ENCODE assay signal across 13 cellular contexts in the genomic region with DNA sequence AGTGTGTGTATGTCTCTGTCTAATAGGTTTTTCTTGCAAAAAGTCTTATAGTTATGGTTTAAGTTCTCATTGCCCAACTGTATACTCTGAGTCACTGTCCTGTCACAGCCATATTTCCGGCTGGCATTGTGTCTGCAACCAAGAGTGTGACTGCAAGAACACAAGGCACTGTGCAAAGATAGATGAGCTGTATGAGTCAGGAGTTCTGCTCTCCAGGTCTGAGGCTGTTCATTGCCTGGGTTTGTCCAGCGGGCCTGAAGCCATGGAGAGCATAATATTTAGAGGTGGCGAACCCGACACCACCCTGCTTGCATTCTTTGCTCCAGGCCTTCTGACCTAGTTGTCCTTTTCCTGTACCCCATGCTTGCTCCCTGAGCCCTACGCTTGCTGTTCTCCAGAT. TPM values are rescaled to one million over a fixed set of nuclear protein-coding genes. Genes with fewer than 3 reads are reported as not detected.
DNase-seq lines count a peak whose midpoint lies in the region; ATAC-seq and TF ChIP-seq lines count a peak whose summit lies in the region.
"Had no signal": no experiment of that assay in that cellular context is flagged by ENCODE, and none has a peak within 500 bp of the region (broad histone marks: within the 10 kb centered on the region; RNA-seq: fewer than 3 reads in every experiment).

No MANE protein-coding gene starts in this region.

- H3K9ac ChIP-seq in SK-N-SH = peak overlapping the region; percentile 58; the same call in 1 of the 2 replicates
- H3K9ac ChIP-seq: parathyroid adenoma had no signal

- TF ChIP-seq CTCF in SK-N-SH (IDR thresholded peaks at IDR 0.05) (no peak), fibroblast of the aortic adventitia (IDR thresholded peaks at IDR 0.05; ENCODE audit: insufficient read depth, low read length) (no peak), upper lobe of right lung (IDR thresholded peaks at IDR 0.05) (no peak)

- TF ChIP-seq RAD21 in SK-N-SH (IDR thresholded peaks at IDR 0.05; ENCODE audit: low read length) = no peak

- no peak for DNase-seq in activated naive CD4-positive, alpha-beta T cell treated with anti-CD3 and anti-CD28 coated beads, Interleukin-2, amount 10 ng/mL, durations not matched to agents 7 days and 5 days
- no peak for DNase-seq in SK-N-SH
- DNase-seq in fibroblast of the aortic adventitia (ENCODE audit: low read depth) = peak; percentile 83
- no peak for DNase-seq in upper lobe of right lung
- no peak for DNase-seq in NCI-H146 treated with DMSO at 0.1 percent for 48 hours (lab: John Stamatoyannopoulos, UW; ENCODE audit: unreplicated experiment)
- DNase-seq: activated T-cell treated with anti-CD3 and anti-CD28 coated beads for 4 hours, stomach had no signal

- no peaks in the 10 kb centered on the region for H3K79me2 ChIP-seq in SK-N-SH (ENCODE audit: insufficient read depth)
- H3K79me2 ChIP-seq: parathyroid adenoma had no signal

- H3K4me1 ChIP-seq in SK-N-SH (ENCODE audit: control insufficient read depth in 1 of 2, insufficient read depth in 2 of 2, low read depth in 1 of 2, low read length in 1 of 2) (peaks cover 16 to 25% of the 10 kb centered on the region in 2 experiments), upper lobe of right lung (no peaks in the 10 kb centered on the region)
- H3K4me1 ChIP-seq: gastroesophageal sphincter, parathyroid adenoma, stomach had no signal

- H3K27ac Mint-ChIP-seq in activated naive CD4-positive, alpha-beta T cell treated with anti-CD3 and anti-CD28 coated beads, Interleukin-2, amount 50 U/mL, for 24 hours = peak overlapping the region; percentile 46
- H3K27ac Mint-ChIP-seq in activated naive CD4-positive, alpha-beta T cell treated with anti-CD3 and anti-CD28 coated beads, Interleukin-2, amount 10 ng/mL, durations not matched to agents 7 days and 5 days = no peak overlapping the region
- H3K27ac Mint-ChIP-seq: B cell had no signal

- intact Hi-C loops in upper lobe of right lung (cut with DNase I) = no loop called here

- H3K27ac ChIP-seq in SK-N-SH (ENCODE audit: low read depth in 2 of 2, low read length in 1 of 2) = peak overlapping the region; percentile 61 to 87; a peak in 3 of 4 replicates
- H3K27ac ChIP-seq in upper lobe of right lung = no peak overlapping the region
- H3K27ac ChIP-seq: gastroesophageal sphincter, parathyroid adenoma, stomach had no signal

- no peaks in the 10 kb centered on the region for H3K36me3 ChIP-seq in SK-N-SH (replicated peaks in 1 of 2; ENCODE audit: control insufficient read depth in 1 of 2, insufficient read depth in 2 of 2, low read length in 1 of 2)
- H3K36me3 ChIP-seq in upper lobe of right lung = no peaks in the 10 kb centered on the region
- H3K36me3 ChIP-seq: gastroesophageal sphincter, stomach had no signal

- H3K4me1 Mint-ChIP-seq in activated naive CD4-positive, alpha-beta T cell treated with anti-CD3 and anti-CD28 coated beads, Interleukin-2, amount 50 U/mL, for 24 hours = no peaks in the 10 kb centered on the region
- no peaks in the 10 kb centered on the region for H3K4me1 Mint-ChIP-seq in activated naive CD4-positive, alpha-beta T cell treated with anti-CD3 and anti-CD28 coated beads, Interleukin-2, amount 10 ng/mL, durations not matched to agents 7 days and 5 days
- H3K4me1 Mint-ChIP-seq: B cell had no signal

- ATAC-seq in upper lobe of right lung (peak; percentile 93), GM18498 (IDR thresholded peaks at IDR 0.05; ENCODE audit: unreplicated experiment) (no peak), GM19035 (IDR thresholded peaks at IDR 0.05; ENCODE audit: unreplicated experiment) (no peak)
- ATAC-seq: gastroesophageal sphincter had no signal

- peak overlapping the region; percentile 35 for H3K4me2 ChIP-seq in SK-N-SH

- H3K4me3 ChIP-seq in SK-N-SH (ENCODE audit: low read depth in 2 of 2, low read length in 1 of 2) (no peak overlapping the region), fibroblast of the aortic adventitia (ENCODE audit: low read depth, low read length) (no peak overlapping the region), upper lobe of right lung (no peak overlapping the region)
- H3K4me3 ChIP-seq: gastroesophageal sphincter, stomach had no signal

- H3K4me3 Mint-ChIP-seq in activated naive CD4-positive, alpha-beta T cell treated with anti-CD3 and anti-CD28 coated beads, Interleukin-2, amount 50 U/mL, for 24 hours = no peak overlapping the region
- H3K4me3 Mint-ChIP-seq in activated naive CD4-positive, alpha-beta T cell treated with anti-CD3 and anti-CD28 coated beads, Interleukin-2, amount 10 ng/mL, durations not matched to agents 7 days and 5 days = no peak overlapping the region
- H3K4me3 Mint-ChIP-seq: B cell had no signal

- no peaks in the 10 kb centered on the region for H3K9me3 ChIP-seq in SK-N-SH
- no peaks in the 10 kb centered on the region for H3K9me3 ChIP-seq in upper lobe of right lung
- H3K9me3 ChIP-seq: gastroesophageal sphincter, stomach had no signal

- no peaks in the 10 kb centered on the region for H4K20me1 ChIP-seq in SK-N-SH (ENCODE audit: insufficient read depth)

- H3K27me3 ChIP-seq in SK-N-SH (ENCODE audit: insufficient read depth) = no peaks in the 10 kb centered on the region
- H3K27me3 ChIP-seq in upper lobe of right lung = no peaks in the 10 kb centered on the region
- H3K27me3 ChIP-seq: gastroesophageal sphincter, stomach had no signal

- no peaks in the 10 kb centered on the region for H3K9me2 ChIP-seq in SK-N-SH

- peak overlapping the region; percentile 76; the same call in 1 of the 2 replicates for H2AFZ ChIP-seq in SK-N-SH (ENCODE audit: low read depth)
- H2AFZ ChIP-seq: parathyroid adenoma had no signal

- TF ChIP-seq EP300 in SK-N-SH (IDR thresholded peaks at IDR 0.05; ENCODE audit: borderline replicate concordance in 1 of 2, low read depth in 1 of 2, low read length in 1 of 2) = peak in 1 of 2 experiments; percentile 77; a peak in 1 of 4 replicates

- H3F3A ChIP-seq in SK-N-SH (replicated peaks; ENCODE audit: insufficient read depth) = peaks cover 17% of the 10 kb centered on the region

- CTCF ChIA-PET in activated naive CD4-positive, alpha-beta T cell treated with anti-CD3 and anti-CD28 coated beads, Interleukin-2, amount 10 ng/mL, durations not matched to agents 7 days and 5 days (lab: Charles Lee) = no interaction called here
- CTCF ChIA-PET in SK-N-SH (lab: Yijun Ruan, JAX) = interaction anchor here (1.0 to 1.1 kb wide), 3 partner anchors 51 to 357 kb away, joined by 3 to 4 read pairs (median 4); no protein-coding TSS in a partner anchor

- no peaks in the 10 kb centered on the region for H3K36me3 Mint-ChIP-seq in activated naive CD4-positive, alpha-beta T cell treated with anti-CD3 and anti-CD28 coated beads, Interleukin-2, amount 50 U/mL, for 24 hours
- no peaks in the 10 kb centered on the region for H3K36me3 Mint-ChIP-seq in activated naive CD4-positive, alpha-beta T cell treated with anti-CD3 and anti-CD28 coated beads, Interleukin-2, amount 10 ng/mL, durations not matched to agents 7 days and 5 days

- no peaks in the 10 kb centered on the region for H3K27me3 Mint-ChIP-seq in activated naive CD4-positive, alpha-beta T cell treated with anti-CD3 and anti-CD28 coated beads, Interleukin-2, amount 50 U/mL, for 24 hours
- H3K27me3 Mint-ChIP-seq in activated naive CD4-positive, alpha-beta T cell treated with anti-CD3 and anti-CD28 coated beads, Interleukin-2, amount 10 ng/mL, durations not matched to agents 7 days and 5 days = peaks cover 13% of the 10 kb centered on the region
- H3K27me3 Mint-ChIP-seq: B cell had no signal

- 26% methylated on average over 5 of the region's 5 CpGs for WGBS in SK-N-SH (ENCODE audit: low lambda C conversion rate)

- H3K9me3 Mint-ChIP-seq in activated naive CD4-positive, alpha-beta T cell treated with anti-CD3 and anti-CD28 coated beads, Interleukin-2, amount 50 U/mL, for 24 hours = no peaks in the 10 kb centered on the region
- no peaks in the 10 kb centered on the region for H3K9me3 Mint-ChIP-seq in activated naive CD4-positive, alpha-beta T cell treated with anti-CD3 and anti-CD28 coated beads, Interleukin-2, amount 10 ng/mL, durations not matched to agents 7 days and 5 days

- POLR2A ChIA-PET in SK-N-SH (lab: Yijun Ruan, JAX) = interaction anchor here (0.6 kb wide), 1 partner anchor 20 kb away, joined by 4 read pairs; no protein-coding TSS in a partner anchor

TF ChIP-seq in SK-N-SH, 30 proteins besides CTCF, POLR2A, EP300 and RAD21 (continues in another document):
- TF ChIP-seq, protein P1, sequence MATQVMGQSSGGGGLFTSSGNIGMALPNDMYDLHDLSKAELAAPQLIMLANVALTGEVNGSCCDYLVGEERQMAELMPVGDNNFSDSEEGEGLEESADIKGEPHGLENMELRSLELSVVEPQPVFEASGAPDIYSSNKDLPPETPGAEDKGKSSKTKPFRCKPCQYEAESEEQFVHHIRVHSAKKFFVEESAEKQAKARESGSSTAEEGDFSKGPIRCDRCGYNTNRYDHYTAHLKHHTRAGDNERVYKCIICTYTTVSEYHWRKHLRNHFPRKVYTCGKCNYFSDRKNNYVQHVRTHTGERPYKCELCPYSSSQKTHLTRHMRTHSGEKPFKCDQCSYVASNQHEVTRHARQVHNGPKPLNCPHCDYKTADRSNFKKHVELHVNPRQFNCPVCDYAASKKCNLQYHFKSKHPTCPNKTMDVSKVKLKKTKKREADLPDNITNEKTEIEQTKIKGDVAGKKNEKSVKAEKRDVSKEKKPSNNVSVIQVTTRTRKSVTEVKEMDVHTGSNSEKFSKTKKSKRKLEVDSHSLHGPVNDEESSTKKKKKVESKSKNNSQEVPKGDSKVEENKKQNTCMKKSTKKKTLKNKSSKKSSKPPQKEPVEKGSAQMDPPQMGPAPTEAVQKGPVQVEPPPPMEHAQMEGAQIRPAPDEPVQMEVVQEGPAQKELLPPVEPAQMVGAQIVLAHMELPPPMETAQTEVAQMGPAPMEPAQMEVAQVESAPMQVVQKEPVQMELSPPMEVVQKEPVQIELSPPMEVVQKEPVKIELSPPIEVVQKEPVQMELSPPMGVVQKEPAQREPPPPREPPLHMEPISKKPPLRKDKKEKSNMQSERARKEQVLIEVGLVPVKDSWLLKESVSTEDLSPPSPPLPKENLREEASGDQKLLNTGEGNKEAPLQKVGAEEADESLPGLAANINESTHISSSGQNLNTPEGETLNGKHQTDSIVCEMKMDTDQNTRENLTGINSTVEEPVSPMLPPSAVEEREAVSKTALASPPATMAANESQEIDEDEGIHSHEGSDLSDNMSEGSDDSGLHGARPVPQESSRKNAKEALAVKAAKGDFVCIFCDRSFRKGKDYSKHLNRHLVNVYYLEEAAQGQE (IDR thresholded peaks at IDR 0.05; ENCODE audit: low read depth, low read length) = no peak
- TF ChIP-seq JUND (IDR thresholded peaks at IDR 0.05) (peak; percentile 79), GABPA (IDR thresholded peaks at IDR 0.05; ENCODE audit: low read depth) (no peak), FOSL2 (IDR thresholded peaks at IDR 0.05; ENCODE audit: borderline replicate concordance, low read depth) (peak; percentile 87), NFIC (IDR thresholded peaks at IDR 0.05; ENCODE audit: borderline replicate concordance) (peak; percentile 56), TAF1 (IDR thresholded peaks at IDR 0.05; ENCODE audit: borderline replicate concordance, low read depth, low read length) (no peak), TCF12 (IDR thresholded peaks at IDR 0.05) (peak; percentile 82)

RNA-seq across cellular contexts. Expression of a gene that starts 50.9 kb away (rescaled TPM):
- 18.8 and 19.1 TPM in 2 replicates for polyA plus RNA-seq in SK-N-SH (2012; rRNA removed)
- polyA plus RNA-seq in SK-N-SH (2012; cell fraction: cytosol; rRNA removed) = 17.0 and 19.6 TPM in 2 replicates
- polyA plus RNA-seq in SK-N-SH (2012; cell fraction: nucleus; rRNA removed) = 16.5 and 21.3 TPM in 2 replicates
- total RNA-seq in fibroblast of the aortic adventitia (ENCODE audit: low replicate concordance) (31.5 and 72.4 TPM in 2 replicates), upper lobe of right lung (4.8 TPM)
